Comparison of ENCODE assay signal across 8 cellular contexts in the genomic region with DNA sequence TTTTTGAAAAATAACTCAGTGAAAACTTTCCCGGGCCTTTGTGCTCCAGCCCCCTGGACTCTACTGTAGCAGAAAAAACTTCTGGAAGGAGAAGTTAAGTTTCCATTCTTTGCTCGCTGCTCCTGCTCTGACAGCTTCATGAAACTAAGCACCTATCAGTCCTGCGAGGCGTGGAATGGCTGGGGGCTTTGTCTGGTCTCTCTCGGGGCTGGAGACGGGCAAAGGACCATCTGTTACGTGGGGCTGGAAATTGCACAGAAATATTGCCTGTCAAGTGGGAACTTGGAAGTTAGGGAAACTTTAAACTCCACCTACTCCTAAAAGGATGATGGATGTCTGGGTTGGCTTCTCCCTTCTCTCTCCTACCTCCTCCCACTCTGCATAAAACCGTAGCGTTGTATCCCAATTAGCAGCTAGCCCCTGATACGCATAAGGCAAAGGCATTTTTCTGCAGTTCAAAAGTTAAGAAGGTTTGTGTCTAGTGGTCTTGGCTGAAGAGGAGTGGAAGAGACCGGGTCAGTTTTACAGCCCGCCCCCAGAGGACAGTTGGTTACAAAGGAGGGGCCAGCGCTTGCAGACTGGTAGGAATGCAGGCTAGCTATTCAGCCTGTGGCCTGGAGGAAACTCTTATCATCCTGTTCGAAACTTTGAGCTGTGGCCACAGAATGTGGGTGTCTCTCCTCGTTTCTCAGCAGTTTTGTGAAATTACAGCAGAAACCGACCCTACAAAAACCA. TPM values are rescaled to one million over a fixed set of nuclear protein-coding genes. Genes with fewer than 3 reads are reported as not detected.
DNase-seq lines count a peak whose midpoint lies in the region; ATAC-seq and TF ChIP-seq lines count a peak whose summit lies in the region.

No MANE protein-coding gene starts in this region.

- TF ChIP-seq POLR2A in uterus (IDR thresholded peaks at IDR 0.05), result no peak

- H3K36me3 ChIP-seq in uterus, result no peaks in the 10 kb centered on the region

- no peaks in the 10 kb centered on the region for H3K9me3 ChIP-seq in uterus

- H3K9me3 Mint-ChIP-seq in mesothelial cell of epicardium (no peaks in the 10 kb centered on the region), natural killer cell (peaks cover 6 to 8% of the 10 kb centered on the region in 2 donors)

- peak overlapping the region; percentile 83 to 92 for H3K4me3 ChIP-seq in uterus

- intact Hi-C loops in uterus (cut with DNase I; ENCODE audit: low total_unique reads) (no loop called here), natural killer cell (cut with micrococcal nuclease) (no loop called here)

- H3K27ac ChIP-seq in epithelial cell of prostate, result peak overlapping the region; percentile 10
- peak overlapping the region; percentile 93 to 94 for H3K27ac ChIP-seq in uterus

- ATAC-seq in natural killer cell (no peak), GM19455 (IDR thresholded peaks at IDR 0.05; ENCODE audit: unreplicated experiment) (no peak)

- H3K4me1 Mint-ChIP-seq in mesothelial cell of epicardium (peaks cover 60% of the 10 kb centered on the region), natural killer cell (no peaks in the 10 kb centered on the region)

- DNase-seq in A172 (ENCODE audit: low spot score), result peak; percentile 82
- DNase-seq in LHCN-M2 (ENCODE audit: low read depth), result peak; percentile 82
- no peak for DNase-seq in epithelial cell of prostate (ENCODE audit: low read depth, low spot score)
- DNase-seq in mesothelial cell of epicardium (ENCODE audit: low spot score in 2 of 2, unreplicated experiment in 2 of 2), result peak in 1 of 2 experiments; percentile 58
- DNase-seq in uterus, result peak; percentile 47 to 53
- no peak for DNase-seq in natural killer cell
- no peak for DNase-seq in NCI-H2029 treated with DMSO at 0.1 percent for 48 hours (lab: John Stamatoyannopoulos, UW)

- no peaks in the 10 kb centered on the region for H3K4me1 ChIP-seq in uterus

- H3K36me3 Mint-ChIP-seq in mesothelial cell of epicardium (peaks cover 11% of the 10 kb centered on the region), natural killer cell (peaks cover 7% of the 10 kb centered on the region)

- no peaks in the 10 kb centered on the region for H3K27me3 Mint-ChIP-seq in mesothelial cell of epicardium (ENCODE audit: low read depth)
- H3K27me3 Mint-ChIP-seq in natural killer cell (ENCODE audit: low read depth in 2 of 2), result peaks cover 18 to 19% of the 10 kb centered on the region in 2 donors

- H3K27ac Mint-ChIP-seq in mesothelial cell of epicardium (peak overlapping the region; percentile 91), natural killer cell (no peak overlapping the region)

- H3K4me3 Mint-ChIP-seq in mesothelial cell of epicardium (peak overlapping the region; percentile 83), natural killer cell (no peak overlapping the region)

- H3K27me3 ChIP-seq in uterus, result no peaks in the 10 kb centered on the region

- TF ChIP-seq CTCF in mesothelial cell of epicardium (IDR thresholded peaks at IDR 0.05; ENCODE audit: unreplicated experiment) (no peak), uterus (IDR thresholded peaks at IDR 0.05) (peak in 2 of 4 experiments; percentile 20 to 30), natural killer cell (IDR thresholded peaks at IDR 0.05) (no peak)

RNA-seq across cellular contexts. Expression of a gene that starts 1.2 kb away (rescaled TPM):
- total RNA-seq in A172 (2014; rRNA removed; shearing (Covaris generic)), result 4.0 and 4.1 TPM in 2 replicates
- total RNA-seq in LHCN-M2 (2014; rRNA removed) (6.2 and 7.6 TPM in 2 replicates), mesothelial cell of epicardium (68.8 to 70.7 TPM (median 70.0 TPM) in 3 replicates), uterus (10 to 100 TPM in 3 of 4 donors, 1 to 10 TPM in 1; 6.5 to 37.0 (median 19.7) TPM), natural killer cell (not detected)
- polyA plus RNA-seq in LHCN-M2 (2012), result 6.8 TPM

Comparison
In these comparisons a context has a peak if more than half of its experiments do, and no peak if none do; other contexts are left out.
1. DNase-seq: peak in A172 (single experiment), LHCN-M2 (single experiment) and uterus (2 of 2); none in epithelial cell of prostate (single experiment), natural killer cell (single experiment) and NCI-H2029 treated with DMSO at 0.1 percent for 48 hours (single experiment).